Comparison of ENCODE assay signal across 22 cellular contexts in genomic region chr9:114006155-114006550, GRCh38.
DNase-seq lines count a peak whose midpoint lies in the region; TF ChIP-seq lines count a peak whose summit lies in the region.
"Had no signal": no experiment of that assay in that cellular context is flagged by ENCODE, and none has a peak within 500 bp of the region (broad histone marks: within the 10 kb centered on the region; RNA-seq: fewer than 3 reads in every experiment).

No MANE protein-coding gene starts in this region.

- H3K4me3 ChIP-seq in left ventricle myocardium inferior, result no peak overlapping the region
- H3K4me3 ChIP-seq in coronary artery, result no peak overlapping the region
- H3K4me3 ChIP-seq: gastrocnemius medialis, HAP-1, left lung, prostate gland, upper lobe of left lung had no signal

- H3K9me3 ChIP-seq in left ventricle myocardium inferior (replicated peaks), result peaks cover 3% of the 10 kb centered on the region
- H3K9me3 ChIP-seq: gastrocnemius medialis, HAP-1, left lung, prostate gland, upper lobe of left lung had no signal

- TF ChIP-seq CTCF in left ventricle myocardium inferior (IDR thresholded peaks at IDR 0.05; ENCODE audit: borderline replicate concordance) (no peak), coronary artery (IDR thresholded peaks at IDR 0.05) (no peak)

- peaks cover 15% of the 10 kb centered on the region for H3K36me3 ChIP-seq in left ventricle myocardium inferior
- H3K36me3 ChIP-seq: gastrocnemius medialis, prostate gland had no signal

- no peaks in the 10 kb centered on the region for H3K27me3 ChIP-seq in left ventricle myocardium inferior (ENCODE audit: low read depth)
- H3K27me3 ChIP-seq: gastrocnemius medialis, left lung, upper lobe of left lung had no signal

- peaks cover 20% of the 10 kb centered on the region for H3K4me1 ChIP-seq in left ventricle myocardium inferior
- H3K4me1 ChIP-seq: HAP-1, prostate gland had no signal

- DNase-seq in cardiac septum (ENCODE audit: low spot score) (peak; percentile 33), left ventricle myocardium inferior (no peak), coronary artery (ENCODE audit: low spot score) (peak; percentile 67), posterior vena cava (ENCODE audit: low spot score) (peak; percentile 30), NCI-H2171 (lab: John Stamatoyannopoulos, UW) (no peak), NCI-H146 (lab: John Stamatoyannopoulos, UW) (no peak)
- no peak for DNase-seq in stimulated activated CD4-positive, alpha-beta T cell treated with anti-CD3 and anti-CD28 coated beads, Interleukin-2, amount 100 ng/mL, for 48 hours
- DNase-seq: ACHN; activated CD4-positive, alpha-beta T cell treated with anti-CD3 and anti-CD28 coated beads, Interleukin-2, amount 10 ng/mL, durations not matched to agents 24 days and 14 days; activated gamma-delta T cell; activated naive CD8-positive, alpha-beta T cell treated with anti-CD3 and anti-CD28 coated beads, Interleukin-2, amount 50 U/mL, for 24 hours; Calu3; hippocampal formation; immature natural killer cell; left lung; NCI-H187 had no signal

- H3K27ac ChIP-seq in left ventricle myocardium inferior (replicated peaks) (no peak overlapping the region), coronary artery (no peak overlapping the region)
- H3K27ac ChIP-seq: C4-2B, gastrocnemius medialis, HL-60, left lung, prostate gland, upper lobe of left lung had no signal

- intact Hi-C loops in cardiac septum (cut with DNase I), result no loop called here
- intact Hi-C loops in left ventricle myocardium inferior (cut with micrococcal nuclease), result no loop called here
- intact Hi-C loops in posterior vena cava (cut with DNase I), result no loop called here

Comparison
In these comparisons a context has a peak if more than half of its experiments do, and no peak if none do; other contexts are left out.
1. DNase-seq: peak in cardiac septum (single experiment), coronary artery (single experiment) and posterior vena cava (single experiment); none in left ventricle myocardium inferior (single experiment), stimulated activated CD4-positive, alpha-beta T cell treated with anti-CD3 and anti-CD28 coated beads, Interleukin-2, amount 100 ng/mL, for 48 hours (0 of 2), NCI-H2171 (single experiment) and NCI-H146 (single experiment).